1 cellular context compared by ENCODE assay signal in genomic region chr11:71316701-71317100, GRCh38.
A peak's percentile ranks its signal among the peaks of the same experiment; 100 is the strongest.
TF ChIP-seq lines count a peak whose summit lies in the region.

No MANE protein-coding gene starts in this region.

TF ChIP-seq in HepG2, 621 proteins besides CTCF, POLR2A, EP300 and RAD21:
- TF ChIP-seq ZNF280D (CRISPR knock-in tag; IDR thresholded peaks at IDR 0.05) (peak; percentile 46; the same call in 1 of the 2 replicates), ZNF773 (CRISPR knock-in tag; IDR thresholded peaks at IDR 0.05; ENCODE audit: borderline replicate concordance) (no peak), ZNF432 (CRISPR knock-in tag; IDR thresholded peaks at IDR 0.05; ENCODE audit: borderline replicate concordance) (no peak), HMG20B (CRISPR knock-in tag; conservative IDR thresholded peaks at IDR 0.05) (no peak), ZNF614 (CRISPR knock-in tag; IDR thresholded peaks at IDR 0.05; ENCODE audit: borderline replicate concordance) (peak; percentile 100), ZNF350 (CRISPR knock-in tag; IDR thresholded peaks at IDR 0.05; ENCODE audit: borderline replicate concordance, low read depth) (no peak), NFIB (CRISPR knock-in tag; IDR thresholded peaks at IDR 0.05; ENCODE audit: borderline replicate concordance) (no peak)
